Comparison of ENCODE assay signal across 14 cellular contexts in the genomic region with DNA sequence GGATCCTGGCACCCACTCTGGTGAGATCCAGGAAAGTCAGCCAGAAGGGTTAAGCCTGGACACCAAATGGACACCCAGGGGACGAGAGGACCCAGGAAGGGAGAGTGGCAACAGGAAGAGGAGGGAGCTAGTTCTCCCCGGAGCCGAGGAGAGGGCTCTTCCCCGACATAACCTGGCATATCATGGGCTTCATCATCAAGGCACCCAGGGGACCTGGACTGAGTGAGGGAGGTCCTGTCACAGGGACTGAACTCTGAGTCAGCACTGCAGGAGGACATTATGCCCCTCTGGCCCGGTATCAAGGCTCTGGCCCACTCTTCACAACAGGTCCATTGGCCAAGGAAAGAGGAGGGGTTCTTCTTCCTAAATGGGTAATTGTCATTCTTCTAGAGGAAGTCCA.
"Had no signal": no experiment of that assay in that cellular context is flagged by ENCODE, and none has a peak within 500 bp of the region (broad histone marks: within the 10 kb centered on the region; RNA-seq: fewer than 3 reads in every experiment).

No MANE protein-coding gene starts in this region.

- H3K9ac ChIP-seq: neural progenitor cell, SK-N-SH had no signal

- H3K27ac ChIP-seq: dorsolateral prefrontal cortex, esophagus muscularis mucosa, neural progenitor cell had no signal

- FAIRE-seq: endometrium had no signal

- H3K9me3 ChIP-seq: esophagus muscularis mucosa, heart left ventricle, SK-N-SH had no signal

- H3K4me2 ChIP-seq: neural progenitor cell, SK-N-SH had no signal

- H3K36me3 ChIP-seq: neural progenitor cell had no signal

- ATAC-seq: left lobe of liver had no signal

- H3K27me3 ChIP-seq: esophagus muscularis mucosa, heart left ventricle, neural progenitor cell had no signal

- H3K27ac Mint-ChIP-seq: activated B cell treated with CpG ODN at 0.5 μM for 24 hours; activated CD4-positive, alpha-beta T cell treated with anti-CD3 and anti-CD28 coated beads, Interleukin-2, amount 10 ng/mL, durations not matched to agents 24 days and 14 days; activated naive CD4-positive, alpha-beta T cell treated with anti-CD3 and anti-CD28 coated beads, Interleukin-2, amount 10 ng/mL, durations not matched to agents 7 days and 5 days had no signal

- H3K4me3 Mint-ChIP-seq: activated B cell treated with CpG ODN at 0.5 μM for 24 hours; activated CD4-positive, alpha-beta T cell treated with anti-CD3 and anti-CD28 coated beads, Interleukin-2, amount 10 ng/mL, durations not matched to agents 24 days and 14 days; activated naive CD4-positive, alpha-beta T cell treated with anti-CD3 and anti-CD28 coated beads, Interleukin-2, amount 10 ng/mL, durations not matched to agents 7 days and 5 days; neural progenitor cell had no signal

- H2AFZ ChIP-seq: neural progenitor cell had no signal

- H3K9me3 Mint-ChIP-seq: activated B cell treated with CpG ODN at 0.5 μM for 24 hours; activated CD4-positive, alpha-beta T cell treated with anti-CD3 and anti-CD28 coated beads, Interleukin-2, amount 10 ng/mL, durations not matched to agents 24 days and 14 days; activated naive CD4-positive, alpha-beta T cell treated with anti-CD3 and anti-CD28 coated beads, Interleukin-2, amount 10 ng/mL, durations not matched to agents 7 days and 5 days; neural progenitor cell had no signal

- H3K36me3 Mint-ChIP-seq: activated naive CD4-positive, alpha-beta T cell treated with anti-CD3 and anti-CD28 coated beads, Interleukin-2, amount 10 ng/mL, durations not matched to agents 7 days and 5 days; neural progenitor cell had no signal

- DNase-seq: activated B cell treated with CpG ODN at 0.5 μM for 24 hours; activated CD4-positive, alpha-beta T cell treated with anti-CD3 and anti-CD28 coated beads, Interleukin-2, amount 10 ng/mL, durations not matched to agents 24 days and 14 days; activated CD8-positive, alpha-beta memory T cell treated with anti-CD3 and anti-CD28 coated beads for 24 hours; activated naive CD4-positive, alpha-beta T cell treated with anti-CD3 and anti-CD28 coated beads, Interleukin-2, amount 10 ng/mL, durations not matched to agents 7 days and 5 days; foreskin melanocyte; SK-N-SH; trophoblast cell had no signal

- H3K4me3 ChIP-seq: dorsolateral prefrontal cortex, esophagus muscularis mucosa, heart left ventricle, neural progenitor cell, skin epidermis had no signal
